1 cellular context compared by ENCODE assay signal in genomic region chr2:202909394-202910192, GRCh38.
TF ChIP-seq lines count a peak whose summit lies in the region.

No MANE protein-coding gene starts in this region.

TF ChIP-seq in endothelial cell of umbilical vein, 7 proteins besides CTCF, POLR2A, EP300 and RAD21:
- TF ChIP-seq FOS (IDR thresholded peaks at IDR 0.05; ENCODE audit: borderline replicate concordance, insufficient read depth, low read length) = no peak
- no peak for TF ChIP-seq GATA2 (IDR thresholded peaks at IDR 0.05; ENCODE audit: insufficient read depth, insufficient read length, low read depth, low read length)
- no peak for TF ChIP-seq MAX (IDR thresholded peaks at IDR 0.05; ENCODE audit: insufficient read depth, insufficient read length)
- TF ChIP-seq MYC (IDR thresholded peaks at IDR 0.05; ENCODE audit: low read depth, low read length) = no peak
- TF ChIP-seq POLR2AphosphoS5 (IDR thresholded peaks at IDR 0.05; ENCODE audit: insufficient read depth, low read depth, low read length) = no peak
- TF ChIP-seq EZH2 (IDR thresholded peaks at IDR 0.05; ENCODE audit: borderline replicate concordance, low read depth, low read length, severe bottlenecking) = no peak
- no peak for TF ChIP-seq JUN (IDR thresholded peaks at IDR 0.05; ENCODE audit: borderline replicate concordance, insufficient read depth, insufficient read length, low read depth)
